In genomic region chr3:148309390-148310035, GRCh38 we compare ENCODE assay signal across 8 cellular contexts.
A peak's percentile ranks its signal among the peaks of the same experiment; 100 is the strongest.
DNase-seq lines count a peak whose midpoint lies in the region; ATAC-seq and TF ChIP-seq lines count a peak whose summit lies in the region.

No MANE protein-coding gene starts in this region.

- no peaks in the 10 kb centered on the region for H3K79me2 ChIP-seq in SK-N-SH (ENCODE audit: insufficient read depth)

- H3K4me1 Mint-ChIP-seq in activated CD4-positive, alpha-beta T cell treated with anti-CD3 and anti-CD28 coated beads, Interleukin-2, amount 10 ng/mL, durations not matched to agents 7 days and 5 days = no peaks in the 10 kb centered on the region

- no peaks in the 10 kb centered on the region for H3K9me3 Mint-ChIP-seq in activated CD4-positive, alpha-beta T cell treated with anti-CD3 and anti-CD28 coated beads, Interleukin-2, amount 10 ng/mL, durations not matched to agents 7 days and 5 days

- no peaks in the 10 kb centered on the region for H3K9me3 ChIP-seq in SK-N-SH
- H3K9me3 ChIP-seq in gastroesophageal sphincter = no peaks in the 10 kb centered on the region
- H3K9me3 ChIP-seq in upper lobe of right lung = no peaks in the 10 kb centered on the region

- H3K27me3 ChIP-seq in SK-N-SH (ENCODE audit: insufficient read depth) = no peaks in the 10 kb centered on the region
- no peaks in the 10 kb centered on the region for H3K27me3 ChIP-seq in gastroesophageal sphincter
- no peaks in the 10 kb centered on the region for H3K27me3 ChIP-seq in upper lobe of right lung

- no peaks in the 10 kb centered on the region for H3K9me2 ChIP-seq in SK-N-SH

- no peak overlapping the region for H2AFZ ChIP-seq in SK-N-SH (ENCODE audit: low read depth)

- WGBS in SK-N-SH (ENCODE audit: low lambda C conversion rate) = 34% methylated on average over 4 of the region's 4 CpGs
- WGBS in gastroesophageal sphincter (ENCODE audit: low coverage in 1 of 2), 2 donors = 11 to 58% methylated on average over 2 to 4 of the region's 4 CpGs

- POLR2A ChIA-PET in activated CD4-positive, alpha-beta T cell treated with anti-CD3 and anti-CD28 coated beads, Interleukin-2, amount 10 ng/mL, durations not matched to agents 7 days and 5 days (lab: Charles Lee) = no interaction called here
- POLR2A ChIA-PET in SK-N-SH (lab: Yijun Ruan, JAX) = no interaction called here

- CTCF ChIA-PET in activated CD4-positive, alpha-beta T cell treated with anti-CD3 and anti-CD28 coated beads, Interleukin-2, amount 10 ng/mL, durations not matched to agents 7 days and 5 days (lab: Charles Lee) = no interaction called here
- CTCF ChIA-PET in SK-N-SH (lab: Yijun Ruan, JAX) = interaction anchor here (0.6 to 1.7 kb wide), 3 partner anchors 11 to 314 kb away, joined by 3 to 4 read pairs (median 3); no protein-coding TSS in a partner anchor

- TF ChIP-seq CTCF in SK-N-SH (IDR thresholded peaks at IDR 0.05) = peak; percentile 82
- TF ChIP-seq CTCF in gastroesophageal sphincter (IDR thresholded peaks at IDR 0.05) = peak; percentile 13 to 55 (median 17)
- TF ChIP-seq CTCF in upper lobe of right lung (IDR thresholded peaks at IDR 0.05) = peak; percentile 62

- no peaks in the 10 kb centered on the region for H3K36me3 Mint-ChIP-seq in activated CD4-positive, alpha-beta T cell treated with anti-CD3 and anti-CD28 coated beads, Interleukin-2, amount 10 ng/mL, durations not matched to agents 7 days and 5 days (ENCODE audit: low read depth)

- H4K20me1 ChIP-seq in SK-N-SH (ENCODE audit: insufficient read depth) = no peaks in the 10 kb centered on the region

- no peak overlapping the region for H3K9ac ChIP-seq in SK-N-SH

- TF ChIP-seq RAD21 in SK-N-SH (IDR thresholded peaks at IDR 0.05; ENCODE audit: low read length) = peak; percentile 68

- H3K4me3 Mint-ChIP-seq in activated CD4-positive, alpha-beta T cell treated with anti-CD3 and anti-CD28 coated beads, Interleukin-2, amount 10 ng/mL, durations not matched to agents 7 days and 5 days = no peak overlapping the region

- no peak overlapping the region for H3K27ac Mint-ChIP-seq in activated CD4-positive, alpha-beta T cell treated with anti-CD3 and anti-CD28 coated beads, Interleukin-2, amount 10 ng/mL, durations not matched to agents 7 days and 5 days

- H3K36me3 ChIP-seq in SK-N-SH (replicated peaks in 1 of 2; ENCODE audit: control insufficient read depth in 1 of 2, insufficient read depth in 2 of 2, low read length in 1 of 2) = no peaks in the 10 kb centered on the region
- H3K36me3 ChIP-seq in gastroesophageal sphincter = no peaks in the 10 kb centered on the region
- H3K36me3 ChIP-seq in upper lobe of right lung = no peaks in the 10 kb centered on the region

- H3K27ac ChIP-seq in SK-N-SH (ENCODE audit: low read depth in 2 of 2, low read length in 1 of 2) (no peak overlapping the region), gastroesophageal sphincter (no peak overlapping the region), upper lobe of right lung (no peak overlapping the region)

- TF ChIP-seq EP300 in SK-N-SH (IDR thresholded peaks at IDR 0.05; ENCODE audit: borderline replicate concordance in 1 of 2, low read depth in 1 of 2, low read length in 1 of 2) = no peak
- TF ChIP-seq EP300 in gastroesophageal sphincter (IDR thresholded peaks at IDR 0.05) = no peak

- peak; percentile 28 for DNase-seq in activated CD4-positive, alpha-beta T cell treated with anti-CD3 and anti-CD28 coated beads, Interleukin-2, amount 10 ng/mL, durations not matched to agents 7 days and 5 days
- DNase-seq in activated CD4-positive, alpha-beta T cell treated with anti-CD3 and anti-CD28 coated beads, Interleukin-2, amount 50 U/mL, for 1 hour = no peak
- DNase-seq in HK-2 (ENCODE audit: unreplicated experiment) (peak; percentile 33), SK-N-SH (peak; percentile 18), upper lobe of right lung (no peak), midbrain (lab: John Stamatoyannopoulos, UW) (no peak)

- peak; percentile 87 for ATAC-seq in GM21576 (IDR thresholded peaks at IDR 0.05; ENCODE audit: unreplicated experiment)
- ATAC-seq in gastroesophageal sphincter = no peak
- peak; percentile 74 for ATAC-seq in upper lobe of right lung

- intact Hi-C loops in upper lobe of right lung (cut with DNase I) = no loop called here

- H3K4me1 ChIP-seq in SK-N-SH (ENCODE audit: control insufficient read depth in 1 of 2, insufficient read depth in 2 of 2, low read depth in 1 of 2, low read length in 1 of 2) = no peaks in the 10 kb centered on the region
- H3K4me1 ChIP-seq in gastroesophageal sphincter = no peaks in the 10 kb centered on the region
- no peaks in the 10 kb centered on the region for H3K4me1 ChIP-seq in upper lobe of right lung

- H3K4me2 ChIP-seq in SK-N-SH = no peak overlapping the region

- no peaks in the 10 kb centered on the region for H3K27me3 Mint-ChIP-seq in activated CD4-positive, alpha-beta T cell treated with anti-CD3 and anti-CD28 coated beads, Interleukin-2, amount 10 ng/mL, durations not matched to agents 7 days and 5 days

- H3K4me3 ChIP-seq in SK-N-SH (ENCODE audit: low read depth in 2 of 2, low read length in 1 of 2) = no peak overlapping the region
- H3K4me3 ChIP-seq in gastroesophageal sphincter = no peak overlapping the region
- no peak overlapping the region for H3K4me3 ChIP-seq in upper lobe of right lung

- TF ChIP-seq POLR2A in gastroesophageal sphincter (IDR thresholded peaks at IDR 0.05) = no peak

- H3F3A ChIP-seq in SK-N-SH (replicated peaks; ENCODE audit: insufficient read depth) = no peaks in the 10 kb centered on the region

TF ChIP-seq in SK-N-SH, 30 proteins besides CTCF, POLR2A, EP300 and RAD21:
- TF ChIP-seq SMC3 (IDR thresholded peaks at IDR 0.05; ENCODE audit: low read depth, low read length) (peak; percentile 64), NRF1 (IDR thresholded peaks at IDR 0.05; ENCODE audit: low read depth, low read length) (no peak)

Comparison
In these comparisons a context has a peak if more than half of its experiments do, and no peak if none do; other contexts are left out.
1. DNase-seq: peak in activated CD4-positive, alpha-beta T cell treated with anti-CD3 and anti-CD28 coated beads, Interleukin-2, amount 10 ng/mL, durations not matched to agents 7 days and 5 days (single experiment), HK-2 (single experiment) and SK-N-SH (single experiment); none in activated CD4-positive, alpha-beta T cell treated with anti-CD3 and anti-CD28 coated beads, Interleukin-2, amount 50 U/mL, for 1 hour (single experiment), upper lobe of right lung (single experiment) and midbrain (single experiment).
2. CTCF ChIP-seq: peak in every context shown above with its lines; median percentile 82 in SK-N-SH; 62 in upper lobe of right lung; 17 in gastroesophageal sphincter.